ENCODE assay signal across 11 cellular contexts in the genomic region with DNA sequence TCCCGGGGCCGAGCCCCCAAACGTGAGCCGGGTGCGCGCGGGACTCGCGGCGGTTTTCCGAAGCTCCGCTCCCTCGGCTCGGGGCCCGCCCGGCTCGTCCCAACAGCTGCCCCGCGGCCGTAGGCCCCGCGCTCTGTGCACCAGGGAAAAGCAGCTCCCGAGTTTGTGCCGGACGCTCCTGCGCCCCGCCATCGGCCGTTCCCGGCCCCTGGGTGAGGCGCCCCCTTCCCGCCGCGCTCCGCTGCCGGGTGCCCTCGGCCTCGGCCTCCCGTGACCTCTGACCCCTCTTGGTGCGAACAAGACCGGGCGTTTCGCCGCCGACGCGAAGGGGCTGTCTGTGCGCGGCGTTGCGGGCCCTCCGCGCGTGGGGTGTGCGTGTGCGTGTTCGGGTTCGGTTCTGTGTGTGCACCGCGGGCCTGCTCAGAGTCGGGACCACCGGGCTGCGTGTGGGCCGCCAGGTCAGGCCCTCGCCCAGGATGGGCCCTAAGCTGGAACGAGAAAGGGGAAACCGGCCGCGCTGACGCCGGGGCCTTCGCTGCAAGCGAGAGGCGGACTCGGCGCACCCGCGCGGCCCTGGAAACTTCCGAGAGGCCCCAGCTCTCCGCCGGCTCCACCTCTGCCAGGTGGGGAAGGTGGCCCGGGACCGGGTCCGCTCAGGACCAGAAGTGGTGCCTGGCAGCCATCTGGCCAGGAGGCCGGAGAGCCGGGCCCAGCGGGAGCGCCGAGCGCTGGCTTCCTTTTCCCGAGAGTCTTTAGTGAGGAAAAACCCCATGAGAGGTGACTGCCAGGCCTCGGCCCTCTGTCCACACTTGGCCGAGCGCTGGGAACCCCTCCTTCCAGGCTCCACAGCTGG. TPM values are rescaled to one million over a fixed set of nuclear protein-coding genes. Genes with fewer than 3 reads are reported as not detected.
A peak's percentile ranks its signal among the peaks of the same experiment; 100 is the strongest.
DNase-seq lines count a peak whose midpoint lies in the region; ATAC-seq and TF ChIP-seq lines count a peak whose summit lies in the region.
"Had no signal": no experiment of that assay in that cellular context is flagged by ENCODE, and none has a peak within 500 bp of the region (broad histone marks: within the 10 kb centered on the region; RNA-seq: fewer than 3 reads in every experiment).

No MANE protein-coding gene starts in this region.

- ATAC-seq in aorta (ENCODE audit: low FRiP score) (no peak), GM18498 (IDR thresholded peaks at IDR 0.05; ENCODE audit: unreplicated experiment) (no peak), HG03196 (IDR thresholded peaks at IDR 0.05; ENCODE audit: unreplicated experiment) (no peak)

- WGBS in aorta, 2 donors, result 0 to 1% methylated on average over 72 to 95 of the region's 95 CpGs

- H3K27ac Mint-ChIP-seq in activated naive CD4-positive, alpha-beta T cell treated with anti-CD3 and anti-CD28 coated beads, Interleukin-2, amount 50 U/mL, for 24 hours, result no peak overlapping the region
- no peak overlapping the region for H3K27ac Mint-ChIP-seq in activated naive CD4-positive, alpha-beta T cell treated with anti-CD3 and anti-CD28 coated beads for 36 hours
- H3K27ac Mint-ChIP-seq: naive thymus-derived CD4-positive, alpha-beta T cell; T-helper 1 cell treated with Interleukin-12 subunit alpha and Interleukin-12 subunit beta and Interleukin-4 antibody, amounts not matched to agents 30 μg/mL and 1 μg/mL, for 36 hours had no signal

- TF ChIP-seq CTCF in cardiac muscle cell (IDR thresholded peaks at IDR 0.05; ENCODE audit: low read depth, low read length) (no peak), neutrophil (IDR thresholded peaks at IDR 0.05) (no peak)

- H3K4me1 Mint-ChIP-seq in activated naive CD4-positive, alpha-beta T cell treated with anti-CD3 and anti-CD28 coated beads, Interleukin-2, amount 50 U/mL, for 24 hours, result peaks cover 3% of the 10 kb centered on the region
- H3K4me1 Mint-ChIP-seq in activated naive CD4-positive, alpha-beta T cell treated with anti-CD3 and anti-CD28 coated beads for 36 hours (ENCODE audit: low read depth), result peaks cover 2% of the 10 kb centered on the region

- peaks cover 55% of the 10 kb centered on the region for H3K4me1 ChIP-seq in cardiac muscle cell (ENCODE audit: low read depth)
- peaks cover 4 to 13% of the 10 kb centered on the region in 2 experiments for H3K4me1 ChIP-seq in neutrophil (ENCODE audit: control insufficient read depth in 1 of 2, insufficient read depth in 1 of 2, low read depth in 1 of 2, low read length in 1 of 2)
- no peaks in the 10 kb centered on the region for H3K4me1 ChIP-seq in aorta (ENCODE audit: control insufficient read depth in 1 of 2, insufficient read depth in 2 of 2, low read length in 2 of 2)

- H3K9me3 ChIP-seq in cardiac muscle cell (ENCODE audit: low read depth) (no peaks in the 10 kb centered on the region), neutrophil (no peaks in the 10 kb centered on the region), aorta (ENCODE audit: control insufficient read depth, low read length) (no peaks in the 10 kb centered on the region)

- H3K27me3 ChIP-seq in cardiac muscle cell (peaks cover 79% of the 10 kb centered on the region), neutrophil (peaks cover 99% of the 10 kb centered on the region), aorta (ENCODE audit: control insufficient read depth in 1 of 2, insufficient read depth in 2 of 2, low read length in 1 of 2) (no peaks in the 10 kb centered on the region)

- H3K9me3 Mint-ChIP-seq in activated naive CD4-positive, alpha-beta T cell treated with anti-CD3 and anti-CD28 coated beads, Interleukin-2, amount 50 U/mL, for 24 hours, result no peaks in the 10 kb centered on the region
- no peaks in the 10 kb centered on the region for H3K9me3 Mint-ChIP-seq in activated naive CD4-positive, alpha-beta T cell treated with anti-CD3 and anti-CD28 coated beads for 36 hours
- H3K9me3 Mint-ChIP-seq: naive thymus-derived CD4-positive, alpha-beta T cell; T-helper 1 cell treated with Interleukin-12 subunit alpha and Interleukin-12 subunit beta and Interleukin-4 antibody, amounts not matched to agents 30 μg/mL and 1 μg/mL, for 36 hours had no signal

- H3K4me3 Mint-ChIP-seq in activated naive CD4-positive, alpha-beta T cell treated with anti-CD3 and anti-CD28 coated beads, Interleukin-2, amount 50 U/mL, for 24 hours, result peak overlapping the region; percentile 57
- H3K4me3 Mint-ChIP-seq in activated naive CD4-positive, alpha-beta T cell treated with anti-CD3 and anti-CD28 coated beads for 36 hours, result no peak overlapping the region
- H3K4me3 Mint-ChIP-seq: T-helper 1 cell treated with Interleukin-12 subunit alpha and Interleukin-12 subunit beta and Interleukin-4 antibody, amounts not matched to agents 30 μg/mL and 1 μg/mL, for 36 hours had no signal

- H3K36me3 ChIP-seq in cardiac muscle cell, result no peaks in the 10 kb centered on the region
- H3K36me3 ChIP-seq in neutrophil, result no peaks in the 10 kb centered on the region
- no peaks in the 10 kb centered on the region for H3K36me3 ChIP-seq in aorta (ENCODE audit: control insufficient read depth in 1 of 2, insufficient read depth in 2 of 2, low read length in 1 of 2)

- CTCF ChIA-PET in activated naive CD4-positive, alpha-beta T cell treated with anti-CD3 and anti-CD28 coated beads for 36 hours (lab: Charles Lee), result no interaction called here

- intact Hi-C loops in activated naive CD4-positive, alpha-beta T cell treated with anti-CD3 and anti-CD28 coated beads for 36 hours (cut with micrococcal nuclease), result no loop called here
- intact Hi-C loops in aorta (cut with DNase I), result loop anchor here in 1 of 2 donors (5.0 kb wide), 1 partner anchor 116 kb away; no protein-coding TSS in a partner anchor

- H3K27me3 Mint-ChIP-seq in activated naive CD4-positive, alpha-beta T cell treated with anti-CD3 and anti-CD28 coated beads, Interleukin-2, amount 50 U/mL, for 24 hours, result peaks cover 10% of the 10 kb centered on the region
- H3K27me3 Mint-ChIP-seq in activated naive CD4-positive, alpha-beta T cell treated with anti-CD3 and anti-CD28 coated beads for 36 hours (ENCODE audit: low read depth), result peaks cover 26% of the 10 kb centered on the region

- no peak for DNase-seq in activated naive CD4-positive, alpha-beta T cell treated with anti-CD3 and anti-CD28 coated beads for 36 hours
- DNase-seq in cardiac muscle cell (ENCODE audit: low read depth in 1 of 2, low spot score in 1 of 2), result peak; percentile 11 to 36
- DNase-seq in aorta, result peak; percentile 41 to 77
- no peak for DNase-seq in KG1 (lab: John Stamatoyannopoulos, UW)
- DNase-seq: NCI-H187 had no signal

- H3K4me3 ChIP-seq in cardiac muscle cell (peak overlapping the region; percentile 82), neutrophil (ENCODE audit: low read depth in 1 of 2, low read length in 1 of 2) (peak overlapping the region; percentile 5 to 28), aorta (ENCODE audit: low read length in 2 of 2) (peak overlapping the region; percentile 90 to 94)

- H3K27ac ChIP-seq in cardiac muscle cell (peak overlapping the region; percentile 50), neutrophil (no peak overlapping the region), aorta (ENCODE audit: low read depth in 1 of 2, low read length in 2 of 2) (peak overlapping the region; percentile 98 to 99)

- H3K36me3 Mint-ChIP-seq in activated naive CD4-positive, alpha-beta T cell treated with anti-CD3 and anti-CD28 coated beads, Interleukin-2, amount 50 U/mL, for 24 hours, result no peaks in the 10 kb centered on the region
- H3K36me3 Mint-ChIP-seq in activated naive CD4-positive, alpha-beta T cell treated with anti-CD3 and anti-CD28 coated beads for 36 hours (ENCODE audit: low read depth), result no peaks in the 10 kb centered on the region

RNA-seq across cellular contexts. Expression of a gene that starts 1.9 kb away (rescaled TPM):
- total RNA-seq in activated naive CD4-positive, alpha-beta T cell treated with anti-CD3 and anti-CD28 coated beads for 36 hours, result under 1 TPM; 0.05 to 0.20 TPM
- total RNA-seq in cardiac muscle cell (27.6 and 55.8 TPM in 2 replicates), aorta (10 to 100 TPM; 61.9 to 80.7 TPM)
- polyA plus RNA-seq in cardiac muscle cell (40.8 and 41.8 TPM in 2 replicates), aorta (10 to 100 TPM in 1 of 2 donors, 1 to 10 TPM in 1; 5.0 to 21.1 TPM)
- polyA plus RNA-seq: naive thymus-derived CD4-positive, alpha-beta T cell had no signal

RNA-seq across cellular contexts. Expression of a gene that starts 49.6 kb away (rescaled TPM):
- total RNA-seq in activated naive CD4-positive, alpha-beta T cell treated with anti-CD3 and anti-CD28 coated beads for 36 hours, result not detected
- total RNA-seq in cardiac muscle cell (not detected in 2 replicates), aorta (not detected)
- polyA plus RNA-seq in cardiac muscle cell (not detected in 2 replicates), aorta (not detected)
- total RNA-seq: naive thymus-derived CD4-positive, alpha-beta T cell had no signal
- polyA plus RNA-seq: naive thymus-derived CD4-positive, alpha-beta T cell had no signal

Comparison
In these comparisons a context has a peak if more than half of its experiments do, and no peak if none do; other contexts are left out.
1. DNase-seq: peak in cardiac muscle cell (2 of 2) and aorta (2 of 2); none in activated naive CD4-positive, alpha-beta T cell treated with anti-CD3 and anti-CD28 coated beads for 36 hours (single experiment) and KG1 (single experiment).
2. H3K4me3 ChIP-seq: peak in every context shown above with its lines; median percentile 92 in aorta; 82 in cardiac muscle cell; 16 in neutrophil.
3. RNA of a gene that starts 1.9 kb away (total RNA-seq): 61.9 to 80.7 TPM in aorta and 27.6 to 55.8 TPM in cardiac muscle cell; 0.05 to 0.20 TPM in activated naive CD4-positive, alpha-beta T cell treated with anti-CD3 and anti-CD28 coated beads for 36 hours; every median in the first group is over 10 times any median in the second.